In genomic region chr3:189340680-189341460, GRCh38 we compare ENCODE assay signal across 10 cellular contexts.
A peak's percentile ranks its signal among the peaks of the same experiment; 100 is the strongest.
DNase-seq lines count a peak whose midpoint lies in the region; ATAC-seq and TF ChIP-seq lines count a peak whose summit lies in the region.
"Had no signal": no experiment of that assay in that cellular context is flagged by ENCODE, and none has a peak within 500 bp of the region (broad histone marks: within the 10 kb centered on the region; RNA-seq: fewer than 3 reads in every experiment).

No MANE protein-coding gene starts in this region.

- POLR2A ChIA-PET in BJ (lab: Charles Lee): no interaction called here

- no peak for ATAC-seq in HG03108 (IDR thresholded peaks at IDR 0.05; ENCODE audit: unreplicated experiment)
- ATAC-seq: left ventricle myocardium superior had no signal

- no peaks in the 10 kb centered on the region for H3K36me3 ChIP-seq in BJ (ENCODE audit: control insufficient read depth, insufficient read depth, low read length)
- no peaks in the 10 kb centered on the region for H3K36me3 ChIP-seq in vagina
- H3K36me3 ChIP-seq: Peyer's patch had no signal

- 73 to 87% methylated on average over 7 of the region's 7 CpGs for WGBS in lower leg skin, 2 donors

- H3K4me3 ChIP-seq in BJ (ENCODE audit: low read depth, low read length) (no peak overlapping the region), vagina (no peak overlapping the region), lower leg skin (ENCODE audit: low read depth, poor library complexity, severe bottlenecking) (no peak overlapping the region)
- H3K4me3 ChIP-seq: Peyer's patch had no signal

- H3K27me3 ChIP-seq in BJ (ENCODE audit: control insufficient read depth, insufficient read depth, low read length) (no peaks in the 10 kb centered on the region), vagina (no peaks in the 10 kb centered on the region)
- H3K27me3 ChIP-seq: Peyer's patch had no signal

- CTCF ChIA-PET in BJ (lab: Yijun Ruan, JAX): interaction anchor here (0.8 kb wide), 1 partner anchor 15 kb away, joined by 3 read pairs; no protein-coding TSS in a partner anchor

- no peak overlapping the region for H3K27ac ChIP-seq in vagina
- H3K27ac ChIP-seq: Peyer's patch had no signal

- no peak for DNase-seq in BJ (ENCODE audit: low read depth)
- no peak for DNase-seq in GM13977 (ENCODE audit: low spot score)
- peak; percentile 54 for DNase-seq in SK-MEL-5 (ENCODE audit: low read depth, low spot score)
- DNase-seq in islet precursor cell: peak; percentile 89
- no peak for DNase-seq in vagina (ENCODE audit: extremely low spot score in 2 of 2)
- DNase-seq in activated gamma-delta T cell (lab: John Stamatoyannopoulos, UW): no peak
- DNase-seq in lower leg skin (ENCODE audit: low spot score in 2 of 2): no peak
- DNase-seq: left ventricle myocardium superior had no signal

- intact Hi-C loops in vagina (cut with DNase I) (no loop called here), lower leg skin (cut with DNase I; ENCODE audit: low total_unique reads) (no loop called here)

- in situ Hi-C loops in GM13977 (cut with MboI; ENCODE audit: low pct_unique_long_range_greater_than_20kb, low sequenced_read_pairs, unreplicated experiment) (no loop called here), SK-MEL-5 (cut with HindIII; ENCODE audit: low pct_unique_long_range_greater_than_20kb, low sequenced_read_pairs) (no loop called here)

- no peaks in the 10 kb centered on the region for H3K4me1 ChIP-seq in vagina
- H3K4me1 ChIP-seq: Peyer's patch had no signal

- TF ChIP-seq POLR2A in vagina (IDR thresholded peaks at IDR 0.05) (no peak), lower leg skin (IDR thresholded peaks at IDR 0.05) (no peak)

- H3K9me3 ChIP-seq in vagina: no peaks in the 10 kb centered on the region
- H3K9me3 ChIP-seq: Peyer's patch had no signal

- TF ChIP-seq CTCF in BJ (IDR thresholded peaks at IDR 0.05; ENCODE audit: insufficient read depth, low read depth, low read length) (peak; percentile 26), GM13977 (IDR thresholded peaks at IDR 0.05; ENCODE audit: extremely low read depth, insufficient read depth, missing control alignments) (peak; percentile 49), vagina (IDR thresholded peaks at IDR 0.05) (no peak), lower leg skin (IDR thresholded peaks at IDR 0.05) (no peak)

Comparison
In these comparisons a context has a peak if more than half of its experiments do, and no peak if none do; other contexts are left out.
1. DNase-seq: peak in SK-MEL-5 (single experiment) and islet precursor cell (single experiment); none in BJ (single experiment), GM13977 (single experiment), vagina (0 of 2), activated gamma-delta T cell (single experiment) and lower leg skin (0 of 2).
2. CTCF ChIP-seq: peak in BJ (single experiment) and GM13977 (single experiment); none in vagina (0 of 3) and lower leg skin (0 of 3).